1 cellular context compared by ENCODE assay signal in genomic region chr22:49923445-49923844, GRCh38.
TF ChIP-seq lines count a peak whose summit lies in the region.

No MANE protein-coding gene starts in this region.

TF ChIP-seq in GM12878, 131 proteins besides CTCF, POLR2A, EP300 and RAD21 (continued from another document):
- TF ChIP-seq ZBTB40 (IDR thresholded peaks at IDR 0.05; ENCODE audit: borderline replicate concordance) (no peak), JUNB (IDR thresholded peaks at IDR 0.05) (no peak), SIN3A (IDR thresholded peaks at IDR 0.05; ENCODE audit: low read depth, low read length) (no peak), GATAD2B (conservative IDR thresholded peaks at IDR 0.05; ENCODE audit: low read depth) (no peak), BCL3 (IDR thresholded peaks at IDR 0.05; ENCODE audit: borderline replicate concordance, insufficient read depth, low read depth, low read length, poor library complexity, severe bottlenecking) (peak; percentile 25), ZBTB11 (CRISPR knock-in tag; IDR thresholded peaks at IDR 0.05) (no peak), SKIL (IDR thresholded peaks at IDR 0.05; ENCODE audit: low read depth, poor library complexity, severe bottlenecking) (peak; percentile 29), PAX5 (IDR thresholded peaks at IDR 0.05; ENCODE audit: borderline replicate concordance, low read depth, low read length) (peak; percentile 77), IKZF2 (IDR thresholded peaks at IDR 0.05) (peak in 1 of 2 experiments; percentile 29; a peak in 1 of 4 replicates), FOXM1 (IDR thresholded peaks at IDR 0.05; ENCODE audit: low read depth, low read length) (peak; percentile 51; the same call in 1 of the 2 replicates), RELB (IDR thresholded peaks at IDR 0.05; ENCODE audit: low read depth) (peak; percentile 81), E2F8 (IDR thresholded peaks at IDR 0.05; ENCODE audit: low read depth, partially characterized antibody) (no peak), EGR1 (IDR thresholded peaks at IDR 0.05; ENCODE audit: borderline replicate concordance in 1 of 2, low read depth in 2 of 2, low read length in 2 of 2) (peak; percentile 72 to 90), SIX5 (IDR thresholded peaks at IDR 0.05; ENCODE audit: low read depth, low read length, severe bottlenecking) (no peak), SMC3 (IDR thresholded peaks at IDR 0.05; ENCODE audit: borderline replicate concordance, low read length) (no peak; the same call in 1 of the 2 replicates), ZBED1 (IDR thresholded peaks at IDR 0.05; ENCODE audit: borderline replicate concordance) (no peak), ATF7 (IDR thresholded peaks at IDR 0.05; ENCODE audit: low read depth) (peak; percentile 86), CREM (IDR thresholded peaks at IDR 0.05; ENCODE audit: low read depth) (peak; percentile 72), POLR2AphosphoS2 (IDR thresholded peaks at IDR 0.05; ENCODE audit: low read depth, low read length) (no peak), NR2F1 (conservative IDR thresholded peaks at IDR 0.05) (0 out of 2 replicates have a peak, but pooled peaks have one; percentile 22), EZH2 (IDR thresholded peaks at IDR 0.05; ENCODE audit: borderline replicate concordance, control insufficient read depth, low read depth, low read length) (no peak), CHD2 (IDR thresholded peaks at IDR 0.05; ENCODE audit: borderline replicate concordance, low read depth, low read length) (peak; percentile 41; the same call in 1 of the 2 replicates), TCF12 (IDR thresholded peaks at IDR 0.05; ENCODE audit: low read depth, low read length) (0 out of 2 replicates have a peak, but pooled peaks have one; percentile 71), HDGF (IDR thresholded peaks at IDR 0.05) (no peak), RELA (IDR thresholded peaks at IDR 0.05; ENCODE audit: borderline replicate concordance, partially characterized antibody) (peak; percentile 29), BHLHE40 (IDR thresholded peaks at IDR 0.05; ENCODE audit: borderline replicate concordance in 1 of 2, low read depth in 2 of 2, low read length in 1 of 2) (peak; percentile 84 to 89), BCL11A (IDR thresholded peaks at IDR 0.05; ENCODE audit: low read depth, low read length) (peak; percentile 68; the same call in 1 of the 2 replicates), RUNX3 (IDR thresholded peaks at IDR 0.05; ENCODE audit: low read length) (peak; percentile 85), CHD4 (IDR thresholded peaks at IDR 0.05) (no peak), ZNF24 (IDR thresholded peaks at IDR 0.05) (no peak), ZBTB4 (CRISPR knock-in tag; IDR thresholded peaks at IDR 0.05) (no peak), ESRRA (IDR thresholded peaks at IDR 0.05; ENCODE audit: low read length) (no peak), CEBPB (IDR thresholded peaks at IDR 0.05; ENCODE audit: borderline replicate concordance in 1 of 2, low read depth in 2 of 2, low read length in 2 of 2) (no peak)
